Comparison of ENCODE assay signal across 9 cellular contexts in the genomic region with DNA sequence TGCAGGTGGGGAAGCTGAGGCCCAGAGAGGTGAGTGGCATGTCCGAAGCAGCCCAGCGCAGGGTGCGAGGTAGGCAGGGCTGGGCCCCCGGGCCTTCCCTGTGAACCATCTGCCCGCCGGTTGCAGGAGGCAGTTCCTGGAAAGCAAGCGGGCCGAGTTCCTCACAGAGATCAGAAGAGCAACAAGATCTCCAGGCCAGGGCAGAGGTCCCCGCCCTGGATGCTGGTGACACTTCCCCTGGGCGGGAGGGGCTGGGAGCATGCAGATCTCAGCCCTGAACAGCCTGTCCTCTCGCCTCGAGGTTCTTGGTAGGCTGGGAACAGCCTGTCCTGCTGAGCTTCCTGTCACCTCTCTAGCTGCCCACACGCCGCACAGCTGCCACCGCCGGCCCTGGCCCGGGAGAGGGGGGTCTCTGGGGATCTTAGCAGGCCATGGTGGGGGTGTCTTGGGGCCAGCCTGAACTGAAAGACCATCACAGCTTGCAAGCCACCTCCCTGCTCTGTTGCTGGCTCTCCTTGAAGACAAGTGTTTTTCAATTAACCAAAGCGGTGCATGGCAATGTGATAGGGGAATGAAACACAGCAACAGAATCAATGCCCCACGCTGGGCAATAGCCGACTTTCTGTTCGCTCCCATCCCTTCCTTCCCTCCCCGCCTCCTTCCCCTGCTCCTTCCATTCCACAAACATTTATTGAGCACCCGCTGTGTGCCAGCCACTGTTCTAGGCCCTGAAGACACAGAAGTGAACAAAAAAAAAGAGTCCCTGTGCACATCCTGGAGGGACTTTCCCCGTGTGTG. TPM values are rescaled to one million over a fixed set of nuclear protein-coding genes. Genes with fewer than 3 reads are reported as not detected.
DNase-seq lines count a peak whose midpoint lies in the region; ATAC-seq and TF ChIP-seq lines count a peak whose summit lies in the region.
"Had no signal": no experiment of that assay in that cellular context is flagged by ENCODE, and none has a peak within 500 bp of the region (broad histone marks: within the 10 kb centered on the region; RNA-seq: fewer than 3 reads in every experiment).

No MANE protein-coding gene starts in this region.

- DNase-seq in activated CD8-positive, alpha-beta memory T cell treated with anti-CD3 and anti-CD28 coated beads for 1 hour (ENCODE audit: extremely low read depth in 1 of 2, low read depth in 1 of 2): peak; percentile 15 to 40
- peak; percentile 92 for DNase-seq in Right ventricle myocardium inferior (ENCODE audit: missing footprints)
- DNase-seq in stimulated activated CD4-positive, alpha-beta T cell treated with anti-CD3 and anti-CD28 coated beads, Interleukin-15, amount 100 ng/mL, for 48 hours (ENCODE audit: low read depth in 2 of 2): peak; percentile 61 to 71
- no peak for DNase-seq in NCI-H2227 (lab: John Stamatoyannopoulos, UW; ENCODE audit: unreplicated experiment)
- DNase-seq in WERI-Rb-1: no peak

- no peaks in the 10 kb centered on the region for H3K27me3 ChIP-seq in WERI-Rb-1 (ENCODE audit: insufficient read depth, low read depth, severe bottlenecking)

- in situ Hi-C loops in GM18951 (cut with MboI; ENCODE audit: low sequenced_read_pairs, unreplicated experiment): no loop called here

- intact Hi-C loops in Right ventricle myocardium inferior (cut with DNase I): no loop called here

- TF ChIP-seq POLR2A in GM18951 (IDR thresholded peaks at IDR 0.05; ENCODE audit: extremely low read depth, insufficient read depth, insufficient read length): peak; percentile 38

- H3K27ac ChIP-seq in KOPT-K1 (ENCODE audit: low read depth, low read length, poor library complexity, severe bottlenecking) (peak overlapping the region; percentile 99), WERI-Rb-1 (no peak overlapping the region)
- H3K27ac ChIP-seq: epithelial cell of prostate had no signal

- H3K36me3 ChIP-seq in KOPT-K1 (ENCODE audit: insufficient read depth, low read length) (no peaks in the 10 kb centered on the region), WERI-Rb-1 (no peaks in the 10 kb centered on the region)

- ATAC-seq in Right ventricle myocardium inferior: peak; percentile 96
- no peak for ATAC-seq in HG03354 (IDR thresholded peaks at IDR 0.05; ENCODE audit: poor library complexity, severe bottlenecking, unreplicated experiment)

- no peak overlapping the region for H3K4me3 ChIP-seq in WERI-Rb-1 (ENCODE audit: low read depth, low read length)

- H3K9me3 ChIP-seq in KOPT-K1 (ENCODE audit: insufficient read depth, low read length, poor library complexity, severe bottlenecking): no peaks in the 10 kb centered on the region
- peaks cover under 1% of the 10 kb centered on the region for H3K9me3 ChIP-seq in WERI-Rb-1 (ENCODE audit: severe bottlenecking)

- TF ChIP-seq CTCF in WERI-Rb-1 (IDR thresholded peaks at IDR 0.05; ENCODE audit: low read depth, low read length): no peak

RNA-seq across cellular contexts. Expression of gene SOCS1, which starts 31.7 kb away (rescaled TPM):
- total RNA-seq in Right ventricle myocardium inferior: 6.0 TPM

RNA-seq across cellular contexts. Expression of gene TNP2, which starts 44.8 kb away (rescaled TPM):
- total RNA-seq in Right ventricle myocardium inferior: not detected

RNA-seq across cellular contexts. Expression of gene PRM3, which starts 49.1 kb away (rescaled TPM):
- not detected for total RNA-seq in Right ventricle myocardium inferior

RNA-seq across cellular contexts. Expression of gene PRM2, which starts 52.0 kb away (rescaled TPM):
- total RNA-seq in Right ventricle myocardium inferior: not detected

RNA-seq across cellular contexts. Expression of gene PRM1, which starts 56.8 kb away (rescaled TPM):
- not detected for total RNA-seq in Right ventricle myocardium inferior

Comparison
In these comparisons a context has a peak if more than half of its experiments do, and no peak if none do; other contexts are left out.
1. DNase-seq: peak in activated CD8-positive, alpha-beta memory T cell treated with anti-CD3 and anti-CD28 coated beads for 1 hour (2 of 2), Right ventricle myocardium inferior (single experiment) and stimulated activated CD4-positive, alpha-beta T cell treated with anti-CD3 and anti-CD28 coated beads, Interleukin-15, amount 100 ng/mL, for 48 hours (2 of 2); none in NCI-H2227 (single experiment) and WERI-Rb-1 (single experiment).